9 cellular contexts compared by ENCODE assay signal in genomic region chr6:124677874-124678273, GRCh38.
"Had no signal": no experiment of that assay in that cellular context is flagged by ENCODE, and none has a peak within 500 bp of the region (broad histone marks: within the 10 kb centered on the region; RNA-seq: fewer than 3 reads in every experiment).

No MANE protein-coding gene starts in this region.

- H3K27ac ChIP-seq: GM23248 had no signal

- H3K4me3 Mint-ChIP-seq: GM23338, H9, HFFc6 had no signal

- ATAC-seq: GM23338, HCT116 had no signal

- H3K27ac Mint-ChIP-seq: GM23338, H9, HFFc6 had no signal

- H3K36me3 ChIP-seq: HAP-1 had no signal

- H3K4me1 ChIP-seq: HAP-1 had no signal

- H3K4me1 Mint-ChIP-seq: GM23338 had no signal

- H3K4me3 ChIP-seq: GM23248, GM23338, HAP-1 had no signal

- DNase-seq: GM23248, GOT3, H7, H9, HCEC 1CT, HFFc6 had no signal
